29 cellular contexts compared by ENCODE assay signal in genomic region chr14:81353691-81354323, GRCh38. TPM values are rescaled to one million over a fixed set of nuclear protein-coding genes. Genes with fewer than 3 reads are reported as not detected.
"Had no signal": no experiment of that assay in that cellular context is flagged by ENCODE, and none has a peak within 500 bp of the region (broad histone marks: within the 10 kb centered on the region; RNA-seq: fewer than 3 reads in every experiment).

No MANE protein-coding gene starts in this region.

- H3K4me1 Mint-ChIP-seq: memory B cell; naive B cell; neural crest cell; stimulated activated effector memory CD8-positive, alpha-beta T cell treated with anti-CD3 and anti-CD28 coated beads, Interleukin-12 subunit alpha, Interleukin-12 subunit beta, amount 100 ng/mL, for 72 hours had no signal

- H3K4me3 Mint-ChIP-seq: dendritic cell treated with granulocyte-macrophage colony-stimulating factor and Interleukin-4, amounts not matched to agents 40 ng/mL and 50 ng/mL, for 4 days; memory B cell; mesothelial cell of epicardium; naive B cell; natural killer cell treated with Interleukin-12 subunit alpha and Interleukin-12 subunit beta and Interleukin-15 and Interleukin-18, amount 100 ng/mL, for 72 hours; neural crest cell; stimulated activated effector memory CD8-positive, alpha-beta T cell treated with anti-CD3 and anti-CD28 coated beads, Interleukin-12 subunit alpha, Interleukin-12 subunit beta, amount 100 ng/mL, for 72 hours; type B pancreatic cell had no signal

- H2AFZ ChIP-seq: parathyroid adenoma had no signal

- H3K9me3 Mint-ChIP-seq: natural killer cell treated with Interleukin-12 subunit alpha and Interleukin-12 subunit beta and Interleukin-15 and Interleukin-18, amount 100 ng/mL, for 72 hours; stimulated activated effector memory CD8-positive, alpha-beta T cell treated with anti-CD3 and anti-CD28 coated beads, Interleukin-12 subunit alpha, Interleukin-12 subunit beta, amount 100 ng/mL, for 72 hours; type B pancreatic cell had no signal

- DNase-seq: colonic mucosa; effector memory CD4-positive, alpha-beta T cell; erythroblast; hypothalamus; kidney; mucosa of descending colon; naive B cell; stimulated activated CD4-positive, alpha-beta T cell treated with anti-CD3 and anti-CD28 coated beads, Interleukin-12 subunit alpha, Interleukin-12 subunit beta, amount 100 ng/mL, for 4 hours; stimulated activated CD4-positive, alpha-beta T cell treated with anti-CD3 and anti-CD28 coated beads, Interleukin-2, amount 100 ng/mL, for 24 hours; stimulated activated CD4-positive, alpha-beta T cell treated with anti-CD3 and anti-CD28 coated beads, Interleukin-4, amount 100 ng/mL, for 24 hours; stimulated activated naive CD4-positive, alpha-beta T cell treated with Interleukin-2 at 50 U/mL for 16 hours; stomach; testis; tibial artery had no signal

- H3K4me1 ChIP-seq: colonic mucosa, parathyroid adenoma, stomach, tibial artery had no signal

- H3K4me2 ChIP-seq: smooth muscle cell had no signal

- H3K27ac Mint-ChIP-seq: dendritic cell treated with granulocyte-macrophage colony-stimulating factor and Interleukin-4, amounts not matched to agents 40 ng/mL and 50 ng/mL, for 4 days; memory B cell; mesothelial cell of epicardium; naive B cell; natural killer cell treated with Interleukin-12 subunit alpha and Interleukin-12 subunit beta and Interleukin-15 and Interleukin-18, amount 100 ng/mL, for 72 hours; progenitor cell of endocrine pancreas; stimulated activated effector memory CD8-positive, alpha-beta T cell treated with anti-CD3 and anti-CD28 coated beads, Interleukin-12 subunit alpha, Interleukin-12 subunit beta, amount 100 ng/mL, for 72 hours; type B pancreatic cell had no signal

- H3K36me3 ChIP-seq: colonic mucosa, stomach, tibial artery had no signal

- H3K27ac ChIP-seq: colonic mucosa, parathyroid adenoma, stomach, testis, tibial artery had no signal

- H3K27me3 ChIP-seq: colonic mucosa, stomach, testis, tibial artery had no signal

- H3K9ac ChIP-seq: parathyroid adenoma had no signal

- H3K79me2 ChIP-seq: parathyroid adenoma had no signal

- H3K36me3 Mint-ChIP-seq: memory B cell; stimulated activated effector memory CD8-positive, alpha-beta T cell treated with anti-CD3 and anti-CD28 coated beads, Interleukin-12 subunit alpha, Interleukin-12 subunit beta, amount 100 ng/mL, for 72 hours had no signal

- H3K27me3 Mint-ChIP-seq: memory B cell, progenitor cell of endocrine pancreas, type B pancreatic cell had no signal

- H3K9me3 ChIP-seq: colonic mucosa, testis had no signal

- H3K4me3 ChIP-seq: colonic mucosa, lung, mucosa of descending colon, smooth muscle cell, stomach, testis, tibial artery had no signal

- ATAC-seq: left lobe of liver; mucosa of descending colon; natural killer cell treated with Interleukin-12 subunit alpha and Interleukin-12 subunit beta and Interleukin-15 and Interleukin-18, amount 100 ng/mL, for 72 hours; sciatic nerve; stimulated activated effector memory CD8-positive, alpha-beta T cell treated with anti-CD3 and anti-CD28 coated beads, Interleukin-12 subunit alpha, Interleukin-12 subunit beta, amount 100 ng/mL, for 72 hours had no signal

RNA-seq across cellular contexts. Expression of gene STON2, which starts 46.3 kb away (rescaled TPM):
- total RNA-seq: chondrocyte, fibroblast of villous mesenchyme had no signal
